In the genomic region with DNA sequence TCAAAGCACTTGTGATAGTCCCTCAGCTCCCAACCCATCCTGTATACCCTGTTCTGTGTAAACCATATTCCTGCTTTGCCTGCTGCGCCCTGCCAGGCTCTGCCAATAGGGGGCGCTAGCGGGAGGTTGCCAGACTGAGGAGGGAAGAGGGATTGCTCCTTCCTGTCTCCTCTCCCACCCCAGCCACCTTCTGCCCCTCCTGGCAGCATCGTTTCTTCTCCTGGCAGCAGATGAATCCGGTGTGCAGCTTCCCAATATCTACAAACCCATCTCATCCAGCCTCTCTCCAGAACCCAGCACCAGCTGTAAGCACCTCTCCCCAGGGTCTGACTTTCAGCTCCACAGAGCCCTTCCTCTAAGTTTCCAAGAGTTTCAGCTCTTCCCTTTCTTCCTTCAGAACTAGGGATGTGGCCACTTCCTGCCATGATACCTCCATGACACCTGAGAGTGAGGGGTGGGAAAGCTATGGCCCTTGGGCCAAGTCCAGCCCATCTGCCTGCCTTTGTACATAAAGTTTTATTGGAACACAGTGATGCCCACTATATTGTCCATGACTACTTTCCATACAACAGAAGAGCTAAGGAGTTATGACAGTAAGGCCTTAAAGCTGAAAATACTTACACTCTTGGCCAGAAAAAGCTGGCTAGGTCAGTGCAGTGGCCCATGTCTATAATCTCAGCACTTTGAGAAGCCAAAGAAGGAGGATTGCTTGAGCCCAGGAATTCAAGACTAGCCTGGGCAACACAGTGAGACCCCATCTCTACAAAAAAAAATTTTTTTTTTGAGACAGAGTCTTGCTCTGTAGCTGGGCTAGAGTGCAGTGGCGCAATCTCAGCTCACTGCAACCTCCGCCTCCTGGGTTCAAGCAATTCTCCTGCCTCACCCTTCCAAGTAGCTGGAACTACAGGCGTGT, we compare ENCODE assay signal across 8 cellular contexts. TPM values are rescaled to one million over a fixed set of nuclear protein-coding genes. Genes with fewer than 3 reads are reported as not detected.
DNase-seq lines count a peak whose midpoint lies in the region; ATAC-seq and TF ChIP-seq lines count a peak whose summit lies in the region.

No MANE protein-coding gene starts in this region.

- no peak overlapping the region for H3K4me2 ChIP-seq in DND-41 (ENCODE audit: insufficient read depth, low read length)

- no peaks in the 10 kb centered on the region for H3K9me3 ChIP-seq in DND-41 (ENCODE audit: insufficient read depth, low read length, severe bottlenecking)
- H3K9me3 ChIP-seq in mucosa of descending colon = no peaks in the 10 kb centered on the region

- H3K4me1 ChIP-seq in DND-41 (ENCODE audit: insufficient read depth, low read length) (no peaks in the 10 kb centered on the region), mucosa of descending colon (ENCODE audit: low read depth) (no peaks in the 10 kb centered on the region)

- no peaks in the 10 kb centered on the region for H4K20me1 ChIP-seq in DND-41 (ENCODE audit: insufficient read depth, low read length)

- no peak overlapping the region for H2AFZ ChIP-seq in DND-41 (ENCODE audit: low read depth, low read length)

- no peaks in the 10 kb centered on the region for H3K27me3 ChIP-seq in DND-41 (ENCODE audit: insufficient read depth, low read length, poor library complexity)

- DNase-seq in DND-41 (peak; percentile 59), Kasumi-1 (lab: John Stamatoyannopoulos, UW) (peak; percentile 3 to 31), mucosa of descending colon (no peak), COR-L47 (lab: John Stamatoyannopoulos, UW) (no peak), EL (no peak), RPMI8226 (no peak), caudate nucleus (lab: John Stamatoyannopoulos, UW) (no peak)
- peak; percentile 8 for DNase-seq in activated T-helper 9 cell treated with anti-CD3 and anti-CD28 coated beads, Interleukin-2, amount 50 U/mL, for 16 hours (ENCODE audit: low read depth)

- H3K79me2 ChIP-seq in DND-41 (ENCODE audit: insufficient read depth, low read length) = no peaks in the 10 kb centered on the region

- H3K4me3 ChIP-seq in DND-41 (ENCODE audit: low read depth in 1 of 2, low read length in 2 of 2) (peak overlapping the region in 1 of 2 experiments; percentile 11; a peak in 1 of 4 replicates), mucosa of descending colon (no peak overlapping the region)

- H3K36me3 ChIP-seq in DND-41 (ENCODE audit: insufficient read depth, low read length) (no peaks in the 10 kb centered on the region), mucosa of descending colon (ENCODE audit: low read depth) (no peaks in the 10 kb centered on the region)

- H3K27ac ChIP-seq in DND-41 (ENCODE audit: low read length) (no peak overlapping the region), caudate nucleus (ENCODE audit: low read depth, low read length) (no peak overlapping the region)

- ATAC-seq in DND-41 (ENCODE audit: insufficient read depth, low read depth) = no peak
- ATAC-seq in mucosa of descending colon = peak; percentile 42

- TF ChIP-seq CTCF in DND-41 (IDR thresholded peaks at IDR 0.05; ENCODE audit: borderline replicate concordance, extremely low read depth, low read length, poor library complexity, severe bottlenecking) (peak; percentile 92), mucosa of descending colon (IDR thresholded peaks at IDR 0.05) (no peak)

- H3K9ac ChIP-seq in DND-41 (ENCODE audit: low read depth, low read length) = no peak overlapping the region

- intact Hi-C loops in mucosa of descending colon (cut with DNase I, micrococcal nuclease) = no loop called here

RNA-seq across cellular contexts. Expression of gene ATP1A3, which starts 34.5 kb away (rescaled TPM):
- total RNA-seq in mucosa of descending colon = 1 to 10 TPM in 1 of 3 donors, not detected in 2; 8.3 TPM

RNA-seq across cellular contexts. Expression of gene GRIK5, which starts 41.4 kb away (rescaled TPM):
- total RNA-seq in mucosa of descending colon = 10 to 100 TPM in 1 of 3 donors, 1 to 10 TPM in 1, under 1 TPM in 1; 0.67 to 25.8 (median 2.0) TPM

RNA-seq across cellular contexts. Expression of gene ZNF574, which starts 47.4 kb away (rescaled TPM):
- 10 to 100 TPM; 11.2 to 17.5 (median 17.0) TPM for total RNA-seq in mucosa of descending colon

Comparison
In these comparisons a context has a peak if more than half of its experiments do, and no peak if none do; other contexts are left out.
1. DNase-seq: peak in DND-41 (single experiment), Kasumi-1 (2 of 2) and activated T-helper 9 cell treated with anti-CD3 and anti-CD28 coated beads, Interleukin-2, amount 50 U/mL, for 16 hours (single experiment); none in mucosa of descending colon (0 of 3), COR-L47 (single experiment), EL (single experiment), RPMI8226 (single experiment) and caudate nucleus (0 of 61).